Comparison of ENCODE assay signal across 1 cellular context in genomic region chr11:123594188-123594901, GRCh38.
TF ChIP-seq lines count a peak whose summit lies in the region.

No MANE protein-coding gene starts in this region.

TF ChIP-seq in GM23338, 12 proteins besides CTCF, POLR2A, EP300 and RAD21 (continued from another document):
- TF ChIP-seq ZNF462 (CRISPR knock-in tag; IDR thresholded peaks at IDR 0.05) (no peak), EZH2 (IDR thresholded peaks at IDR 0.05; ENCODE audit: low read depth, unreplicated experiment) (no peak), STAT1 (IDR thresholded peaks at IDR 0.05; ENCODE audit: unreplicated experiment) (no peak), CREB1 (CRISPR knock-in tag; IDR thresholded peaks at IDR 0.05; ENCODE audit: low read depth) (no peak), ZNF331 (CRISPR knock-in tag; IDR thresholded peaks at IDR 0.05; ENCODE audit: low read depth) (no peak)
TF ChIP-seq in GM23338: peak in this region for 0.
